16 cellular contexts compared by ENCODE assay signal in genomic region chr1:226542623-226543103, GRCh38. TPM values are rescaled to one million over a fixed set of nuclear protein-coding genes. Genes with fewer than 3 reads are reported as not detected.
DNase-seq lines count a peak whose midpoint lies in the region; ATAC-seq and TF ChIP-seq lines count a peak whose summit lies in the region.
"Had no signal": no experiment of that assay in that cellular context is flagged by ENCODE, and none has a peak within 500 bp of the region (broad histone marks: within the 10 kb centered on the region; RNA-seq: fewer than 3 reads in every experiment).

No MANE protein-coding gene starts in this region.

- H3K4me1 ChIP-seq in HEK293 (ENCODE audit: control insufficient read depth, insufficient read depth, low read length) = 0 out of 2 replicates have a peak, but pooled peaks cover 4% of the 10 kb centered on the region
- peaks cover 6 to 62% (median 31%) of the 10 kb centered on the region in 9 donors for H3K4me1 ChIP-seq in heart right ventricle

- no peaks in the 10 kb centered on the region for H3K9me3 ChIP-seq in HEK293 (ENCODE audit: control insufficient read depth, insufficient read depth, low read depth, low read length)
- H3K9me3 ChIP-seq in heart right ventricle = no peaks in the 10 kb centered on the region

- 25 to 29% methylated on average over 10 of the region's 10 CpGs for WGBS in heart right ventricle, 2 donors

- no peak overlapping the region for H3K27ac ChIP-seq in HEK293 (ENCODE audit: extremely low read depth, low read depth, low read length)
- H3K27ac ChIP-seq in heart right ventricle = peak overlapping the region in 7 of 10 donors; percentile 3 to 72 (median 56)

- H3K27ac Mint-ChIP-seq in nephron progenitor cell = no peak overlapping the region
- H3K27ac Mint-ChIP-seq: endodermal cell had no signal

- POLR2A ChIA-PET in HEK293 (lab: Yijun Ruan, JAX) = no interaction called here

- no peak overlapping the region for H3K4me3 Mint-ChIP-seq in nephron progenitor cell
- H3K4me3 Mint-ChIP-seq: endodermal cell had no signal

- peak; percentile 22 for DNase-seq in NCI-H524 treated with DMSO at 0.1 percent for 48 hours (lab: John Stamatoyannopoulos, UW)
- peak; percentile 33 to 69 for DNase-seq in heart right ventricle
- peak; percentile 67 for DNase-seq in sciatic nerve (ENCODE audit: low spot score)
- no peak for DNase-seq in Ammon's horn (ENCODE audit: low spot score)
- no peak for DNase-seq in inferior parietal cortex (ENCODE audit: extremely low spot score)
- no peak for DNase-seq in nephron progenitor cell
- DNase-seq: activated CD8-positive, alpha-beta memory T cell treated with anti-CD3 and anti-CD28 coated beads for 24 hours; activated gamma-delta T cell; endodermal cell; KBM-7; mammary epithelial cell; NCI-H2227 treated with DMSO at 0.1 percent for 48 hours had no signal

- H3K27me3 Mint-ChIP-seq in nephron progenitor cell (ENCODE audit: low read depth, poor library complexity) = peaks cover 19% of the 10 kb centered on the region

- CTCF ChIA-PET in HEK293 (lab: Yijun Ruan, JAX) = interaction anchor here (0.6 to 4.2 kb wide), 9 partner anchors 8 to 759 kb away, joined by 3 to 24 read pairs (median 3); no protein-coding TSS in a partner anchor

- ATAC-seq in heart right ventricle = peak in 7 of 8 donors; percentile 31 to 69 (median 54)
- peak; percentile 76 for ATAC-seq in sciatic nerve
- ATAC-seq in HG03139 (IDR thresholded peaks at IDR 0.05; ENCODE audit: unreplicated experiment) = no peak
- ATAC-seq: GM12878 had no signal

- no peak for TF ChIP-seq CTCF in HEK293 (tag by site-specific recombination; IDR thresholded peaks at IDR 0.05)
- no peak for TF ChIP-seq CTCF in heart right ventricle (IDR thresholded peaks at IDR 0.05)
- TF ChIP-seq CTCF in nephron progenitor cell (IDR thresholded peaks at IDR 0.05) = no peak

- peaks cover 15% of the 10 kb centered on the region for H3K4me1 Mint-ChIP-seq in nephron progenitor cell
- H3K4me1 Mint-ChIP-seq: endodermal cell had no signal

- H3K4me3 ChIP-seq in HEK293 (ENCODE audit: low read depth, low read length) (no peak overlapping the region), heart right ventricle (no peak overlapping the region)
- H3K4me3 ChIP-seq: GM12878 had no signal

- H3K9me3 Mint-ChIP-seq in nephron progenitor cell = no peaks in the 10 kb centered on the region
- H3K9me3 Mint-ChIP-seq: endodermal cell had no signal

- no peaks in the 10 kb centered on the region for H3K36me3 ChIP-seq in HEK293 (ENCODE audit: control insufficient read depth in 2 of 2, insufficient read depth in 1 of 2, low read length in 2 of 2)
- H3K36me3 ChIP-seq in heart right ventricle = no peaks in the 10 kb centered on the region

- no peaks in the 10 kb centered on the region for H3K36me3 Mint-ChIP-seq in nephron progenitor cell (ENCODE audit: low read depth)

- intact Hi-C loops in heart right ventricle (cut with DNase I) = loop anchor here in 5 of 10 donors (10.0 kb wide), 2 partner anchors 118 to 282 kb away; no protein-coding TSS in a partner anchor
- intact Hi-C loops in sciatic nerve (cut with DNase I) = no loop called here

- H3K27me3 ChIP-seq in heart right ventricle = peaks cover 0 to 8% (median 0%) of the 10 kb centered on the region in 7 donors

TF ChIP-seq in HEK293, 187 proteins besides CTCF, POLR2A, EP300 and RAD21:
- TF ChIP-seq FEZF1 (tag by site-specific recombination; IDR thresholded peaks at IDR 0.05) = 0 out of 2 replicates have a peak, but pooled peaks have one; percentile 12
- TF ChIP-seq KLF9 (tag by site-specific recombination; IDR thresholded peaks at IDR 0.05; ENCODE audit: low read depth) = no peak
- TF ChIP-seq OSR2 (tag by site-specific recombination; IDR thresholded peaks at IDR 0.05) = no peak

RNA-seq across cellular contexts. Expression of gene STUM, which starts 5.9 kb away (rescaled TPM):
- 1 to 10 TPM in 5 of 10 donors, under 1 TPM in 5; 0.36 to 2.8 (median 0.94) TPM for total RNA-seq in heart right ventricle
- 1 to 10 TPM in 1 of 2 donors, under 1 TPM in 1; 0.48 to 1.2 TPM for polyA plus RNA-seq in heart right ventricle
- 7.8 TPM for total RNA-seq in sciatic nerve
- total RNA-seq: Daoy had no signal
- polyA plus RNA-seq: mammary epithelial cell had no signal

Comparison
In these comparisons a context has a peak if more than half of its experiments do, and no peak if none do; other contexts are left out.
1. DNase-seq: peak in NCI-H524 treated with DMSO at 0.1 percent for 48 hours (single experiment), heart right ventricle (2 of 2) and sciatic nerve (single experiment); none in Ammon's horn (single experiment), inferior parietal cortex (single experiment) and nephron progenitor cell (single experiment).